ENCODE assay signal across 2 cellular contexts in genomic region chr7:76216683-76217082, GRCh38.
A peak's percentile ranks its signal among the peaks of the same experiment; 100 is the strongest.
TF ChIP-seq lines count a peak whose summit lies in the region.

No MANE protein-coding gene starts in this region.

TF ChIP-seq in HepG2, 621 proteins besides CTCF, POLR2A, EP300 and RAD21:
- TF ChIP-seq NR2F2 (IDR thresholded peaks at IDR 0.05; ENCODE audit: borderline replicate concordance, low read depth) (no peak), RFX1 (IDR thresholded peaks at IDR 0.05) (peak; percentile 33; the same call in 1 of the 2 replicates), ZSCAN9 (CRISPR knock-in tag; IDR thresholded peaks at IDR 0.05; ENCODE audit: borderline replicate concordance) (no peak), SRF (IDR thresholded peaks at IDR 0.05; ENCODE audit: low read depth, low read length) (no peak)
TF ChIP-seq in HepG2: peak in this region for 1.

TF ChIP-seq in H1, 55 proteins besides CTCF, POLR2A, EP300 and RAD21:
- TF ChIP-seq BCL11A (IDR thresholded peaks at IDR 0.05; ENCODE audit: low read depth in 2 of 2, low read length in 2 of 2) (no peak), SAP30 (IDR thresholded peaks at IDR 0.05; ENCODE audit: insufficient read depth, insufficient replicate concordance, low read length) (no peak), TAF1 (IDR thresholded peaks at IDR 0.05; ENCODE audit: low read depth, low read length) (no peak), SP2 (IDR thresholded peaks at IDR 0.05; ENCODE audit: low read length) (no peak), SRF (IDR thresholded peaks at IDR 0.05; ENCODE audit: low read depth, low read length) (no peak), TEAD4 (IDR thresholded peaks at IDR 0.05; ENCODE audit: low read depth, low read length) (no peak), TCF12 (IDR thresholded peaks at IDR 0.05; ENCODE audit: low read depth, low read length) (no peak), CTBP2 (IDR thresholded peaks at IDR 0.05; ENCODE audit: borderline replicate concordance, insufficient read depth, insufficient read length, low read length) (no peak)
